ENCODE assay signal across 8 cellular contexts in the genomic region with DNA sequence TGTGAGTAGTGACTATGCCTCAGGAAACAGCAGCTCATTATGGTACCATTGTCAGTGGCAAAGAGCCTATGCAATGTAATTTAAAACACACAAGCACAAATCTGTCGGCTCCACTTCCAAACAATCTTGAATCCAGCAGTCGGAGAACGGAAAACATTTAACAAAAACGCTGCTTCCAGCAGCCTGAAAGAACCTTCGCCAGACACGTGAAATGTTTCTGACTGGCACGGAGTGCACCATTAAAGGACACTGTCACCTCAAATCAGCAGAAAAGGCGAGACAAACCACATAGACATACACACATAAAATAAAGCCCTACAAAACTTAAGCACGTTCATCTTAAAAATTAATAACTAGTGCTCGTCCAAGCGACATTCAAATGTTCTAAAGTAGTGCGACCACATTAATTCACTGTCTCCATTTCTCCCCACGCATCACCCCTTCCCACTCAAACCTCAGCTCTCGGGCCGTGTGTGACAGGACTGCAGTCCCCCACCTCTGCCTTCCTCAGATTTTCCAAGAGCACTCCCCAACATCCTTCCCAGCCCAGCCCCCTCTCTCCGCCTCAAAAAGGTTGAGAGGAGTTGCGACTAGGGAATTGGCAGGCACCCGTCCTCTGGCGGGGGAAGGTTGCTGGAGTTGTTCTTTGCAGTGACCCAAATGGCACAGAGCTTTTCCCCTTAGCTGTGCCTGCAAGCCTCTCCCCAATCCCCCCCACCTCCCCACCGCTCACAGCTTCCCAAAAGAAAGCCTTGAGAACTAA. TPM values are rescaled to one million over a fixed set of nuclear protein-coding genes. Genes with fewer than 3 reads are reported as not detected.
DNase-seq lines count a peak whose midpoint lies in the region; ATAC-seq and TF ChIP-seq lines count a peak whose summit lies in the region.

No MANE protein-coding gene starts in this region.

- H3K27ac ChIP-seq in BLaER1 (no peak overlapping the region), fibroblast of lung (ENCODE audit: insufficient read depth, low read length) (peak overlapping the region; percentile 98)

- H3K27me3 Mint-ChIP-seq in activated CD8-positive, alpha-beta T cell treated with anti-CD3 and anti-CD28 coated beads for 36 hours: no peaks in the 10 kb centered on the region
- H3K27me3 Mint-ChIP-seq in neural crest cell (ENCODE audit: low read depth): no peaks in the 10 kb centered on the region

- H3K36me3 ChIP-seq in BLaER1 (peaks cover 18% of the 10 kb centered on the region), fibroblast of lung (ENCODE audit: control insufficient read depth, insufficient read depth, low read length) (peaks cover 3% of the 10 kb centered on the region)

- POLR2A ChIA-PET in activated CD8-positive, alpha-beta T cell treated with anti-CD3 and anti-CD28 coated beads for 36 hours (lab: Charles Lee): interaction anchor here (0.9 to 5.9 kb wide), 14 partner anchors 8 to 169 kb away, joined by 3 to 44 read pairs (median 4); partner anchors contain the start of genes DDIAS and PCF11

- no peaks in the 10 kb centered on the region for H3K9me3 Mint-ChIP-seq in activated CD8-positive, alpha-beta T cell treated with anti-CD3 and anti-CD28 coated beads for 36 hours
- no peaks in the 10 kb centered on the region for H3K9me3 Mint-ChIP-seq in neural crest cell

- DNase-seq in HFF-Myc (ENCODE audit: extremely low read depth, low read depth) (no peak), fibroblast of lung (ENCODE audit: low read depth in 2 of 2) (peak in 1 of 2 donors; percentile 47), neural crest cell (ENCODE audit: low read depth, low spot score) (no peak), NCI-H526 treated with DMSO at 0.1 percent for 48 hours (lab: John Stamatoyannopoulos, UW) (no peak)
- peak; percentile 53 for DNase-seq in activated CD8-positive, alpha-beta T cell treated with anti-CD3 and anti-CD28 coated beads for 36 hours

- H3K9ac ChIP-seq in BLaER1 (peak overlapping the region; percentile 93), fibroblast of lung (ENCODE audit: insufficient read depth, low read length) (peak overlapping the region; percentile 69)

- H3K4me3 ChIP-seq in BLaER1 (peak overlapping the region; percentile 76), HFF-Myc (replicated peaks; ENCODE audit: low read depth, low read length) (peak overlapping the region; percentile 98), fibroblast of lung (replicated peaks in 1 of 4; ENCODE audit: control extremely low read depth in 1 of 4, insufficient read depth in 1 of 4, low read depth in 3 of 4, low read length in 4 of 4) (peak overlapping the region; percentile 80 to 89 (median 86))

- H2AFZ ChIP-seq in fibroblast of lung (ENCODE audit: low read length): peak overlapping the region; percentile 19

- H4K20me1 ChIP-seq in BLaER1 (peaks cover 8% of the 10 kb centered on the region; the same call in 1 of the 2 replicates), fibroblast of lung (ENCODE audit: control insufficient read depth, extremely low read depth, insufficient read depth, low read length) (no peaks in the 10 kb centered on the region)

- no peak overlapping the region for H3K4me3 Mint-ChIP-seq in activated CD8-positive, alpha-beta T cell treated with anti-CD3 and anti-CD28 coated beads for 36 hours
- H3K4me3 Mint-ChIP-seq in neural crest cell: no peak overlapping the region

- H3K9me3 ChIP-seq in BLaER1 (no peaks in the 10 kb centered on the region), fibroblast of lung (ENCODE audit: control insufficient read depth, insufficient read depth, low read depth, low read length) (no peaks in the 10 kb centered on the region)

- H3K4me1 Mint-ChIP-seq in activated CD8-positive, alpha-beta T cell treated with anti-CD3 and anti-CD28 coated beads for 36 hours (ENCODE audit: low read depth): peaks cover 46% of the 10 kb centered on the region
- H3K4me1 Mint-ChIP-seq in neural crest cell: peaks cover 17% of the 10 kb centered on the region

- H3K4me1 ChIP-seq in BLaER1 (peaks cover 24% of the 10 kb centered on the region), fibroblast of lung (ENCODE audit: control insufficient read depth, extremely low read depth, insufficient read depth, low read length) (peaks cover 10% of the 10 kb centered on the region)

- peaks cover 70% of the 10 kb centered on the region for H3K79me2 ChIP-seq in fibroblast of lung (ENCODE audit: control insufficient read depth, insufficient read depth, low read length)

- H3K27ac Mint-ChIP-seq in activated CD8-positive, alpha-beta T cell treated with anti-CD3 and anti-CD28 coated beads for 36 hours: no peak overlapping the region
- H3K27ac Mint-ChIP-seq in neural crest cell (ENCODE audit: unreplicated experiment): no peak overlapping the region

- H3K27me3 ChIP-seq in BLaER1: peaks cover 34% of the 10 kb centered on the region
- no peaks in the 10 kb centered on the region for H3K27me3 ChIP-seq in fibroblast of lung (ENCODE audit: control insufficient read depth, insufficient read depth, low read length)

- H3K36me3 Mint-ChIP-seq in activated CD8-positive, alpha-beta T cell treated with anti-CD3 and anti-CD28 coated beads for 36 hours (ENCODE audit: low read depth): peaks cover 3% of the 10 kb centered on the region
- H3K36me3 Mint-ChIP-seq in neural crest cell (ENCODE audit: low read depth): peaks cover 8% of the 10 kb centered on the region

- ATAC-seq in activated CD8-positive, alpha-beta T cell treated with anti-CD3 and anti-CD28 coated beads for 36 hours: no peak
- ATAC-seq in HG02970 (IDR thresholded peaks at IDR 0.05; ENCODE audit: low FRiP score, unreplicated experiment) (no peak), GM21717 (IDR thresholded peaks at IDR 0.05; ENCODE audit: unreplicated experiment) (no peak)

- intact Hi-C loops in activated CD8-positive, alpha-beta T cell treated with anti-CD3 and anti-CD28 coated beads for 36 hours (cut with micrococcal nuclease): loop anchor here (1.0 to 10.0 kb wide), 5 partner anchors 74 to 169 kb away; partner anchors contain the start of genes ANKRD42, DDIAS and PRCP

- CTCF ChIA-PET in activated CD8-positive, alpha-beta T cell treated with anti-CD3 and anti-CD28 coated beads for 36 hours (lab: Charles Lee): interaction anchor here (0.6 to 1.6 kb wide), 11 partner anchors 15 to 179 kb away, joined by 3 to 4 read pairs (median 3); partner anchors contain the start of gene PRCP

- TF ChIP-seq CTCF in HFF-Myc (IDR thresholded peaks at IDR 0.05; ENCODE audit: low read depth, low read length, missing control alignments): no peak
- TF ChIP-seq CTCF in activated CD8-positive, alpha-beta T cell treated with anti-CD3 and anti-CD28 coated beads for 36 hours (IDR thresholded peaks at IDR 0.05): no peak
- TF ChIP-seq CTCF in fibroblast of lung (conservative IDR thresholded peaks at IDR 0.05 in 1 of 2, IDR thresholded peaks at IDR 0.05 in 1 of 2; ENCODE audit: low read depth in 1 of 2, low read length in 2 of 2): no peak
- peak; percentile 12 for TF ChIP-seq CTCF in neural crest cell (conservative IDR thresholded peaks at IDR 0.05)

- H3K4me2 ChIP-seq in BLaER1: peak overlapping the region; percentile 97
- peak overlapping the region; percentile 80 for H3K4me2 ChIP-seq in fibroblast of lung (ENCODE audit: extremely low read depth, insufficient read depth, low read length)

RNA-seq across cellular contexts. Expression of gene RAB30, which starts 0.6 kb away (rescaled TPM):
- 10 to 100 TPM in 1 of 2 experiments, 1 to 10 TPM in 1; 9.8 to 10.9 TPM for total RNA-seq in activated CD8-positive, alpha-beta T cell treated with anti-CD3 and anti-CD28 coated beads for 36 hours
- 19.3 and 45.2 TPM in 2 replicates for total RNA-seq in fibroblast of lung
- polyA plus RNA-seq in fibroblast of lung: 21.0 and 33.9 TPM in 2 replicates
- 15.1 and 25.3 TPM in 2 replicates for polyA plus RNA-seq in fibroblast of lung (2012)
- 8.3 and 15.3 TPM in 2 replicates for polyA minus RNA-seq in fibroblast of lung (ENCODE audit: low replicate concordance)
- 15.1 and 15.4 TPM in 2 replicates for total RNA-seq in neural crest cell
